11 cellular contexts compared by ENCODE assay signal in the genomic region with DNA sequence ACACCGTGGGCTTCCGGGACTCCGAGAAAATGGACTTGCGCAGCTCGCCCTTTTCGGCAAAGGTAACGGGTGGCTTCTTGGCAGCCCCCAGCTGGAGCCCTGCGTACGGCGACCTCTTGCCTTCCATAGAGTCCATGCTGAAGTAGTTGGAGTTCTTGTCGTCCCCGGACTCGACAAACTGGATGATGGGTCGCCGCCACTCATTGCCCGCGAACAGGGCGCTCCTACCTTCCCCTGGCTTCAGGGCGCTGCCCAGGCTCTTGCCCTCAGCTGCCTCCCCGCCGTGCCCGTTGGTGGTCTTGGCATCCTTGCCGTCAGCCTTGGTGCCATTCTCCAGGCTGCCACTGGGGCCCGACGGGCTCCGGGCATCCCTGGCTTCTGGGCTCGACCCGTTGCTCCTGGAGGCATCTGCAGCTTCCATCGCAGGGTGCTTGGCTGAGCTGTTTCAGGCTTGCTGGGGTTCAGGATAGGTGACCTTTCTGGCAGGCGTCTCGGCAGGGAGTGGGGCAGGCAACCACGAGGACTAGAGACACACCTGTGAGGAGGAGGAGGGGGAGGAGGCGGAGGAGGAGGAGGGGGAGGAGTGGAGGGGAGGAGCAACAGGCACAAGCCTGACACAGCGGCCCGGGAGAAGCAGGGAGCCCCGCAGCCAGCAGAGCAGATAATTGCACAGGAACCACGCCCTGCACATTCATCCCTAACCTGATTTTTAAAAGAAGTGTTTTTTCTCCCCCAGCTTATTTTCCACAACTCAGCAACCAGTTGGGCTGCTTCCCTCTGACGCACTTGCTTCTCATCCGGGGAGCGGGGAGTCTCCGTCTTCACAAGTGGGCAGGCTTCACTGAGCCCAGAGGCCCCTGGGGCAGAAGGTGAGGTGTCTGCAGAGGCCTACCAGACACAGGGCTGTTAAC. TPM values are rescaled to one million over a fixed set of nuclear protein-coding genes. Genes with fewer than 3 reads are reported as not detected.
DNase-seq lines count a peak whose midpoint lies in the region; ATAC-seq, FAIRE-seq and TF ChIP-seq lines count a peak whose summit lies in the region.
"Had no signal": no experiment of that assay in that cellular context is flagged by ENCODE, and none has a peak within 500 bp of the region (broad histone marks: within the 10 kb centered on the region; RNA-seq: fewer than 3 reads in every experiment).

A gene with protein sequence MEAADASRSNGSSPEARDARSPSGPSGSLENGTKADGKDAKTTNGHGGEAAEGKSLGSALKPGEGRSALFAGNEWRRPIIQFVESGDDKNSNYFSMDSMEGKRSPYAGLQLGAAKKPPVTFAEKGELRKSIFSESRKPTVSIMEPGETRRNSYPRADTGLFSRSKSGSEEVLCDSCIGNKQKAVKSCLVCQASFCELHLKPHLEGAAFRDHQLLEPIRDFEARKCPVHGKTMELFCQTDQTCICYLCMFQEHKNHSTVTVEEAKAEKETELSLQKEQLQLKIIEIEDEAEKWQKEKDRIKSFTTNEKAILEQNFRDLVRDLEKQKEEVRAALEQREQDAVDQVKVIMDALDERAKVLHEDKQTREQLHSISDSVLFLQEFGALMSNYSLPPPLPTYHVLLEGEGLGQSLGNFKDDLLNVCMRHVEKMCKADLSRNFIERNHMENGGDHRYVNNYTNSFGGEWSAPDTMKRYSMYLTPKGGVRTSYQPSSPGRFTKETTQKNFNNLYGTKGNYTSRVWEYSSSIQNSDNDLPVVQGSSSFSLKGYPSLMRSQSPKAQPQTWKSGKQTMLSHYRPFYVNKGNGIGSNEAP (minus strand): TSS at position 503 of the 911 bp plus-strand sequence. CDS start 82 bp downstream, at position 421.

- no peak within 1 kb of the TSS for H3K27ac ChIP-seq in H1 (ENCODE audit: low read depth, low read length)
- no peak within 1 kb of the TSS for H3K27ac ChIP-seq in trophoblast cell (ENCODE audit: low read depth, low read length)

- CTCF ChIA-PET in H1 (lab: Charles Lee; ENCODE audit: partially characterized antibody) = interaction anchor here (0.7 to 3.7 kb wide), 9 partner anchors 8 to 473 kb away, joined by 3 to 15 read pairs (median 3); no protein-coding TSS in a partner anchor

- H3K4me2 ChIP-seq in H1 (ENCODE audit: insufficient read depth in 1 of 2, low read depth in 2 of 2, low read length in 2 of 2) (no peak within 1 kb of the TSS), trophoblast cell (ENCODE audit: low read length) (no peak within 1 kb of the TSS)

- H3K4me1 ChIP-seq in H1 (replicated peaks in 1 of 4; ENCODE audit: control insufficient read depth in 3 of 4, insufficient read depth in 4 of 4, low read length in 3 of 4) = peaks cover 0 to 4% (median 1%) of the 10 kb centered on the region in 4 experiments; a peak in 1 of 7 replicates
- H3K4me1 ChIP-seq in trophoblast cell (ENCODE audit: control insufficient read depth in 1 of 2, insufficient read depth in 2 of 2, low read length in 2 of 2) = peaks cover 2 to 3% of the 10 kb centered on the region in 2 experiments

- H2BK15ac ChIP-seq in H1 (ENCODE audit: low read length) = 0 out of 2 replicates have a peak within 1 kb of the TSS, but pooled peaks have one; percentile 5

- peak; percentile 3 to 41 (median 22); a peak in 2 of 4 replicates for TF ChIP-seq CTCF in H1 (IDR thresholded peaks at IDR 0.05; ENCODE audit: control extremely low read depth in 1 of 3, insufficient read depth in 1 of 3, low read depth in 1 of 3, low read length in 3 of 3)

- H4K91ac ChIP-seq in H1 (replicated peaks; ENCODE audit: insufficient read length, low read length) (no peak within 1 kb of the TSS), trophoblast cell (ENCODE audit: low read depth, low read length) (no peak within 1 kb of the TSS)

- no peaks in the 10 kb centered on the region for H3K79me2 ChIP-seq in H1 (ENCODE audit: control insufficient read depth in 1 of 2, insufficient read depth in 2 of 2, low read length in 2 of 2)
- no peaks in the 10 kb centered on the region for H3K79me2 ChIP-seq in trophoblast cell (ENCODE audit: control insufficient read depth, insufficient read depth, low read length, poor library complexity)

- H2BK5ac ChIP-seq in H1 (ENCODE audit: low read depth, low read length) = no peak within 1 kb of the TSS
- H2BK5ac ChIP-seq in trophoblast cell (ENCODE audit: low read depth, low read length, poor library complexity) = no peak within 1 kb of the TSS

- H2BK12ac ChIP-seq in H1 (ENCODE audit: low read depth, low read length) (no peak within 1 kb of the TSS), trophoblast cell (ENCODE audit: low read length) (no peak within 1 kb of the TSS)

- no peak within 1 kb of the TSS for H3K14ac ChIP-seq in H1 (ENCODE audit: insufficient read length)
- no peak within 1 kb of the TSS for H3K14ac ChIP-seq in trophoblast cell (ENCODE audit: low read length)

- no peak within 1 kb of the TSS for H3K56ac ChIP-seq in H1 (replicated peaks; ENCODE audit: insufficient read length, low read depth, low read length)

- H3K4ac ChIP-seq in H1 (replicated peaks; ENCODE audit: insufficient read length, low read depth, low read length) (no peak within 1 kb of the TSS), trophoblast cell (ENCODE audit: low read depth, low read length) (no peak within 1 kb of the TSS)

- no peak for ATAC-seq in GM19035 (IDR thresholded peaks at IDR 0.05; ENCODE audit: unreplicated experiment)
- ATAC-seq: naive thymus-derived CD8-positive, alpha-beta T cell had no signal

- no peak within 1 kb of the TSS; the same call in 1 of the 2 replicates for H3K18ac ChIP-seq in H1 (ENCODE audit: extremely low read depth, low read length)
- no peak within 1 kb of the TSS for H3K18ac ChIP-seq in trophoblast cell (ENCODE audit: low read length)

- peak; percentile 7 for DNase-seq in DMS79 (lab: John Stamatoyannopoulos, UW)
- DNase-seq in NCI-H146 treated with DMSO at 0.1 percent for 48 hours (lab: John Stamatoyannopoulos, UW; ENCODE audit: unreplicated experiment) = peak; percentile 22
- peak in 1 of 2 experiments; percentile 59 for DNase-seq in H1 (ENCODE audit: low read depth in 1 of 2, low spot score in 2 of 2)
- DNase-seq in trophoblast cell = peak; percentile 69 to 75
- no peak for DNase-seq in activated CD4-positive, alpha-beta T cell treated with anti-CD3 and anti-CD28 coated beads for 1 hour
- no peak for DNase-seq in NOMO-1 (lab: John Stamatoyannopoulos, UW; ENCODE audit: unreplicated experiment in 2 of 2)
- no peak for DNase-seq in KBM-7
- DNase-seq: SIG-M5 had no signal

- no peak within 1 kb of the TSS; the same call in 1 of the 2 replicates for H2AFZ ChIP-seq in H1 (ENCODE audit: low read length)
- no peak within 1 kb of the TSS for H2AFZ ChIP-seq in trophoblast cell (ENCODE audit: insufficient read depth, low read length, poor library complexity)

- H3K9me3 ChIP-seq in H1 (ENCODE audit: insufficient read depth in 2 of 2, low read depth in 1 of 2, low read length in 1 of 2) (no peaks in the 10 kb centered on the region), trophoblast cell (ENCODE audit: insufficient read depth, low read depth, low read length) (no peaks in the 10 kb centered on the region)

- 87% methylated on average over 30 of the region's 41 CpGs; no CpG with 5 or more reads in 1 of the 2 experiments for WGBS in H1 (ENCODE audit: extremely low coverage in 1 of 2, insufficient coverage in 1 of 2, insufficient read length in 1 of 2, insufficient replicate concordance in 2 of 2, low coverage in 1 of 2, low lambda C conversion rate in 2 of 2, missing lambda C conversion rate in 1 of 2), 2 experiments
- WGBS in trophoblast cell (ENCODE audit: extremely low coverage, insufficient coverage, insufficient read length) = no CpG with 5 or more reads among the region's 41 CpGs

- in situ Hi-C loops in KBM-7 (cut with MboI; ENCODE audit: low pct_unique_long_range_greater_than_20kb, low sequenced_read_pairs) = no loop called here

- no peak for TF ChIP-seq EP300 in H1 (IDR thresholded peaks at IDR 0.05; ENCODE audit: borderline replicate concordance in 1 of 2, low read depth in 2 of 2, low read length in 2 of 2)

- H4K20me1 ChIP-seq in H1 (replicated peaks in 1 of 2; ENCODE audit: control insufficient read depth in 1 of 2, insufficient read depth in 2 of 2, low read length in 2 of 2) = peaks cover 0 to 1% of the 10 kb centered on the region in 2 experiments

- H4K8ac ChIP-seq in H1 (ENCODE audit: extremely low read depth, insufficient read depth, low read length) (no peak within 1 kb of the TSS), trophoblast cell (ENCODE audit: low read depth, low read length) (no peak within 1 kb of the TSS)

- no peaks in the 10 kb centered on the region for H3K79me1 ChIP-seq in H1 (ENCODE audit: low read depth, low read length)
- H3K79me1 ChIP-seq in trophoblast cell (ENCODE audit: low read length) = no peaks in the 10 kb centered on the region

- no peak for FAIRE-seq in H1 (lab: Jason Lieb, UNC)

- H3K4me3 ChIP-seq in H1 (ENCODE audit: extremely low read depth in 1 of 4, insufficient read depth in 2 of 4, low read depth in 3 of 4, low read length in 4 of 4) (no peak within 1 kb of the TSS), trophoblast cell (ENCODE audit: low read depth, low read length) (peak within 1 kb of the TSS; percentile 20)

- H3K36me3 ChIP-seq in H1 (ENCODE audit: control insufficient read depth in 2 of 4, insufficient read depth in 4 of 4, low read length in 3 of 4) (no peaks in the 10 kb centered on the region), trophoblast cell (ENCODE audit: control insufficient read depth in 1 of 2, insufficient read depth in 2 of 2, low read length in 2 of 2) (no peaks in the 10 kb centered on the region)

- peaks cover 0 to 2% (median 0%) of the 10 kb centered on the region in 4 experiments; a peak in 2 of 7 replicates for H3K27me3 ChIP-seq in H1 (replicated peaks in 1 of 4; ENCODE audit: control insufficient read depth in 3 of 4, extremely low read depth in 1 of 4, insufficient read depth in 3 of 4, low read length in 3 of 4)
- no peaks in the 10 kb centered on the region for H3K27me3 ChIP-seq in trophoblast cell (ENCODE audit: insufficient read depth, low read length)

- no peak within 1 kb of the TSS for H3K23ac ChIP-seq in H1 (ENCODE audit: insufficient read length)
- H3K23ac ChIP-seq in trophoblast cell (ENCODE audit: low read length) = no peak within 1 kb of the TSS

- POLR2A ChIA-PET in H1 (lab: Charles Lee; ENCODE audit: partially characterized antibody) = no interaction called here

- no peak within 1 kb of the TSS for H2AK5ac ChIP-seq in H1 (ENCODE audit: low read depth, low read length)
- H2AK5ac ChIP-seq in trophoblast cell (ENCODE audit: low read length) = no peak within 1 kb of the TSS

- no peak within 1 kb of the TSS for H2BK120ac ChIP-seq in H1 (replicated peaks; ENCODE audit: low read depth, low read length)
- no peak within 1 kb of the TSS for H2BK120ac ChIP-seq in trophoblast cell (ENCODE audit: insufficient read depth, low read length, poor library complexity)

- no peak; a peak in 1 of 4 replicates for TF ChIP-seq RAD21 in H1 (IDR thresholded peaks at IDR 0.05 in 1 of 2, conservative IDR thresholded peaks at IDR 0.05 in 1 of 2; ENCODE audit: low read depth in 2 of 2, low read length in 2 of 2)

- H3K9ac ChIP-seq in H1 (replicated peaks in 1 of 4; ENCODE audit: extremely low read depth in 1 of 4, low read depth in 3 of 4, low read length in 3 of 4) (no peak within 1 kb of the TSS), trophoblast cell (ENCODE audit: low read length) (no peak within 1 kb of the TSS)

- no peak within 1 kb of the TSS for H2BK20ac ChIP-seq in H1 (ENCODE audit: low read length)

- H4K5ac ChIP-seq in H1 (ENCODE audit: insufficient read length, low read depth, low read length) = no peak within 1 kb of the TSS

- H4K12ac ChIP-seq in trophoblast cell (ENCODE audit: low read depth, low read length) = no peak within 1 kb of the TSS

- H3K23me2 ChIP-seq in H1 (ENCODE audit: low read depth, low read length) = peaks cover 4% of the 10 kb centered on the region; the same call in 1 of the 2 replicates

- no peak for TF ChIP-seq POLR2A in H1 (IDR thresholded peaks at IDR 0.05; ENCODE audit: control extremely low read depth in 1 of 2, low read depth in 2 of 2, low read length in 2 of 2)

RNA-seq across cellular contexts. Expression of the gene that starts here (rescaled TPM):
- 0.43 TPM in 1 of 2 replicates, not detected in the other for total RNA-seq in H1 (2021; fragmentation: NEBNext Ultra II Directional; extraction: Animal tissue kit (Norgen Biotek cat#: 25700))
- polyA plus RNA-seq in H1 (2011; rRNA removed) = 0.17 and 0.35 TPM in 2 replicates
- polyA plus RNA-seq in H1 (2011; cell fraction: cytosol; rRNA removed) = 0.34 TPM
- polyA plus RNA-seq in H1 (2011; cell fraction: nucleus; rRNA removed) = 0.10 TPM
- 0.20 TPM in 1 of 4 replicates, not detected in the others for polyA plus RNA-seq in H1 (2012, experiment 1 of 2)
- polyA plus RNA-seq in H1 (2012, experiment 2 of 2) = not detected
- 0.08 TPM for polyA plus RNA-seq in H1 (2013, experiment 1 of 2)
- 0.07 TPM for polyA plus RNA-seq in H1 (2013, experiment 2 of 2)
- 0.54 and 0.78 TPM in 2 replicates for polyA minus RNA-seq in H1 (2011; rRNA and poly(A)+ RNA removed)
- polyA minus RNA-seq in H1 (2011; cell fraction: cytosol; rRNA and poly(A)+ RNA removed) = not detected
- 1.6 TPM for polyA minus RNA-seq in H1 (2011; cell fraction: nucleus; rRNA and poly(A)+ RNA removed)
- polyA plus RNA-seq in trophoblast cell (2013) = 1.1 and 1.3 TPM in 2 replicates
- total RNA-seq: LHCN-M2; naive thymus-derived CD8-positive, alpha-beta T cell had no signal
- polyA plus RNA-seq: naive thymus-derived CD8-positive, alpha-beta T cell had no signal

Comparison
In these comparisons a context has a peak if more than half of its experiments do, and no peak if none do; other contexts are left out.
1. DNase-seq: peak in DMS79 (single experiment), NCI-H146 treated with DMSO at 0.1 percent for 48 hours (single experiment) and trophoblast cell (2 of 2); none in activated CD4-positive, alpha-beta T cell treated with anti-CD3 and anti-CD28 coated beads for 1 hour (single experiment), NOMO-1 (0 of 2) and KBM-7 (single experiment).